1 cellular context compared by ENCODE assay signal in genomic region chr9:35042891-35043545, GRCh38.
TF ChIP-seq lines count a peak whose summit lies in the region.

No MANE protein-coding gene starts in this region.

TF ChIP-seq in H1, 55 proteins besides CTCF, POLR2A, EP300 and RAD21:
- TF ChIP-seq GTF2F1 (IDR thresholded peaks at IDR 0.05; ENCODE audit: borderline replicate concordance, low read depth, low read length): no peak
- TF ChIP-seq YY1 (IDR thresholded peaks at IDR 0.05; ENCODE audit: low read depth, low read length): no peak
- TF ChIP-seq POLR2AphosphoS5 (IDR thresholded peaks at IDR 0.05; ENCODE audit: low read depth, low read length): no peak
- TF ChIP-seq CREB1 (IDR thresholded peaks at IDR 0.05): no peak
- TF ChIP-seq SIRT6 (IDR thresholded peaks at IDR 0.05; ENCODE audit: low read length): no peak
- no peak for TF ChIP-seq SUZ12 (IDR thresholded peaks at IDR 0.05; ENCODE audit: low read length)
- no peak for TF ChIP-seq FOSL1 (IDR thresholded peaks at IDR 0.05; ENCODE audit: insufficient read depth, low read depth, low read length)
